Comparison of ENCODE assay signal across 25 cellular contexts in the genomic region with DNA sequence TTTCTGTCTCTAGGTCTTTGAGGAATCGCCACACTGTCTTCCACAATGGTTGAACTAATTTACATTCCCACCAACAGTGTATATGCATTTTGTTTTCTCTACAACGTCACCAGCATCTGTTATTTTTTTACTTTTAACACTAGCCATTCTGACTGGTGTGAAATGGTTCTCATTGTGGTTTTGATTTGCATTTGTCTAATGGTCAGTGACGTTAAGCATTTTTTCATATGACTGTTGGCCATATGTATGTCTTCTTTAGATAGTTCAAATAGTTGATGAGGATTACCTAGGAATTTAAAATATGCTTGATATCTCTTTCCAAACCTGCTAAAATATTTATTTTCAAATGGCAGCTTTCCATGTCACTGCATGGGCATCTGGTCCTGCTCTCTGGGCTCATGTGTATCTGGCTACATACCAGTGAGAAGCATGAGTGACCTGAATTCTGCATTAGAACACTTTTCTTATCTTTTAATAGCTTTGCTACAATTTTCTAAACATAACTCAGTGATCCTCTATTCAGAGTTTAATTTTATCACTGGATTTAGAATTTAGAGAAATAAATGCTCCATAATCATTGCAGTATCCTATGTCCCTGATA.
"Had no signal": no experiment of that assay in that cellular context is flagged by ENCODE, and none has a peak within 500 bp of the region (broad histone marks: within the 10 kb centered on the region; RNA-seq: fewer than 3 reads in every experiment).

No MANE protein-coding gene starts in this region.

- H3K27ac Mint-ChIP-seq: activated CD4-positive, alpha-beta memory T cell treated with anti-CD3 and anti-CD28 coated beads, Interleukin-2, amount 10 ng/mL, durations not matched to agents 7 days and 5 days; activated naive CD4-positive, alpha-beta T cell treated with anti-CD3 and anti-CD28 coated beads for 36 hours; activated naive CD4-positive, alpha-beta T cell treated with anti-CD3 and anti-CD28 coated beads, Interleukin-2, amount 50 U/mL, for 72 hours; activated T-cell treated with anti-CD3 and anti-CD28 coated beads, Interleukin-2, amount 50 U/mL, for 24 hours; activated T-helper 1 cell treated with anti-CD3 and anti-CD28 coated beads, Interleukin-12 subunit alpha, Interleukin-12 subunit beta, Interleukin-2, Interleukin-4 antibody, amounts not matched to agents 30 ng/mL and 10 ng/mL and 1 ng/mL, durations not matched to agents 14 hours and 24 hours and 36 hours; brain had no signal

- H3K9me3 Mint-ChIP-seq: activated naive CD4-positive, alpha-beta T cell treated with anti-CD3 and anti-CD28 coated beads for 36 hours; activated T-helper 1 cell treated with anti-CD3 and anti-CD28 coated beads, Interleukin-12 subunit alpha, Interleukin-12 subunit beta, Interleukin-2, Interleukin-4 antibody, amounts not matched to agents 30 ng/mL and 10 ng/mL and 1 ng/mL, durations not matched to agents 14 hours and 24 hours and 36 hours; brain had no signal

- H3K27ac ChIP-seq: adrenal gland, colonic mucosa, SJCRH30, SK-N-MC, WERI-Rb-1 had no signal

- H3K36me3 ChIP-seq: adrenal gland, colonic mucosa, SJCRH30, WERI-Rb-1 had no signal

- DNase-seq: activated CD4-positive, alpha-beta memory T cell treated with anti-CD3 and anti-CD28 coated beads, Interleukin-2, amount 10 ng/mL, durations not matched to agents 7 days and 5 days; activated CD4-positive, alpha-beta T cell treated with anti-CD3 and anti-CD28 coated beads for 1 hour; activated CD4-positive, alpha-beta T cell treated with anti-CD3 and anti-CD28 coated beads for 48 hours; activated CD4-positive, CD25-positive, alpha-beta regulatory T cell; activated gamma-delta T cell treated with Interleukin-2 at 50 U/mL for 16 hours; activated naive CD4-positive, alpha-beta T cell treated with anti-CD3 and anti-CD28 coated beads for 36 hours; activated T-cell treated with anti-CD3 and anti-CD28 coated beads, Interleukin-2, amount 50 U/mL, for 24 hours; adrenal gland; colonic mucosa; NCI-H1092 treated with DMSO at 0.1 percent for 48 hours; NCI-H1417 treated with DMSO at 0.1 percent for 48 hours; NCI-H1930; NCI-H2081 treated with DMSO at 0.1 percent for 48 hours; NCI-H226; NCI-H524 treated with DMSO at 0.1 percent for 48 hours; SHP77; SJCRH30; T1000; WERI-Rb-1 had no signal

- ATAC-seq: activated naive CD4-positive, alpha-beta T cell treated with anti-CD3 and anti-CD28 coated beads, Interleukin-2, amount 50 U/mL, for 72 hours; Panc1 had no signal

- H3K4me1 ChIP-seq: adrenal gland, colonic mucosa, SJCRH30 had no signal

- H3K27me3 Mint-ChIP-seq: activated CD4-positive, alpha-beta memory T cell treated with anti-CD3 and anti-CD28 coated beads, Interleukin-2, amount 10 ng/mL, durations not matched to agents 7 days and 5 days; activated T-cell treated with anti-CD3 and anti-CD28 coated beads, Interleukin-2, amount 50 U/mL, for 24 hours; brain had no signal

- H3K4me1 Mint-ChIP-seq: activated CD4-positive, alpha-beta memory T cell treated with anti-CD3 and anti-CD28 coated beads, Interleukin-2, amount 10 ng/mL, durations not matched to agents 7 days and 5 days had no signal

- H3K9me3 ChIP-seq: adrenal gland, colonic mucosa, SJCRH30 had no signal

- H3K27me3 ChIP-seq: adrenal gland, colonic mucosa, SJCRH30 had no signal

- H3K36me3 Mint-ChIP-seq: activated naive CD4-positive, alpha-beta T cell treated with anti-CD3 and anti-CD28 coated beads, Interleukin-2, amount 50 U/mL, for 72 hours; brain had no signal

- FAIRE-seq: bronchial epithelial cell had no signal

- H3K4me3 Mint-ChIP-seq: activated CD4-positive, alpha-beta memory T cell treated with anti-CD3 and anti-CD28 coated beads, Interleukin-2, amount 10 ng/mL, durations not matched to agents 7 days and 5 days; activated naive CD4-positive, alpha-beta T cell treated with anti-CD3 and anti-CD28 coated beads for 36 hours; activated T-cell treated with anti-CD3 and anti-CD28 coated beads, Interleukin-2, amount 50 U/mL, for 24 hours; activated T-helper 1 cell treated with anti-CD3 and anti-CD28 coated beads, Interleukin-12 subunit alpha, Interleukin-12 subunit beta, Interleukin-2, Interleukin-4 antibody, amounts not matched to agents 30 ng/mL and 10 ng/mL and 1 ng/mL, durations not matched to agents 14 hours and 24 hours and 36 hours; brain had no signal

- H3K4me3 ChIP-seq: adrenal gland, colonic mucosa, SJCRH30, SK-N-MC had no signal
